ENCODE assay signal across 1 cellular context in genomic region chr15:77939021-77939420, GRCh38.
TF ChIP-seq lines count a peak whose summit lies in the region.

No MANE protein-coding gene starts in this region.

TF ChIP-seq in IMR-90, 13 proteins besides CTCF, POLR2A, EP300 and RAD21:
- peak; percentile 15; the same call in 1 of the 2 replicates for TF ChIP-seq USF2 (IDR thresholded peaks at IDR 0.05; ENCODE audit: low read depth, low read length)
